In the genomic region with DNA sequence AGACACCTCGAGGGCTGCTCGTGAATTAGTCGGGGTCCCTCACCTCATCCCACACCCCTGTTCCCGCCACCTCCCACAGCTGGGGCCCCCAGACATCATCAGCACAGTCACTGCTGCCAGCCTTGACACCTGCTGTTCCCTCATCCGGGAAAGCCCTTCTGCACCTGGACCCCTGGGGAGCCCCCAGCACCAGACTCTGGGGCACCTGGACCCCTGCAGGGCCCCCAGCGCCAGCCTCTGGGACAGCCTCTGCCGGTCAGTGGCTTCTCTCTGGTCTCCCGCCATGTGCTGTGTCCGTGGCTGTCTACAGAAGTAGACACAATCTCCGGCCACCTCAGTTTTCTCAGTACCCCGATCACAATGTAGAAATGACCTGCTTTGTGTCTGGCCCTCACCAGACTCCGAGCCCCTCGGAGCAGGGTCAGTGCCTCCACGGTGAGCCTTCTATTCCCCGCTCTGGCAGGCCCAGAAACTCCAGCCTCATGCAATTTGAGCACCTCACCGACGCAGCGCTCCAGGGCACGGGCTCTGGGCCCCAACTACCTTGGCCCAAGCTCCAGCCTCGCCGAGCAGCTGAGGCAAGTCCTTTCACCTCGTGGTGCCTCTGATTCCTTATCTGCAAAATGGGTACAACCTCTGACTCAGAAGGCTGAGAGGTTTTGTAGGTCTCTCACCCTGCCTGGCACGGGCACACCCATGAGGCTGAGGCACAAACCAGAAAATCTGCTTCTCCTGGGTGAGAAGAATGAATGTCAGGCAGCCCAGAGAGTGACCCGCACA, we compare ENCODE assay signal across 1 cellular context.
TF ChIP-seq lines count a peak whose summit lies in the region.

No MANE protein-coding gene starts in this region.

TF ChIP-seq in H1, 55 proteins besides CTCF, POLR2A, EP300 and RAD21:
- TF ChIP-seq NANOG (IDR thresholded peaks at IDR 0.05; ENCODE audit: insufficient read depth, low read depth, low read length, poor library complexity, severe bottlenecking): no peak
- TF ChIP-seq TAF1 (IDR thresholded peaks at IDR 0.05; ENCODE audit: low read depth, low read length): no peak
- TF ChIP-seq, protein P1, sequence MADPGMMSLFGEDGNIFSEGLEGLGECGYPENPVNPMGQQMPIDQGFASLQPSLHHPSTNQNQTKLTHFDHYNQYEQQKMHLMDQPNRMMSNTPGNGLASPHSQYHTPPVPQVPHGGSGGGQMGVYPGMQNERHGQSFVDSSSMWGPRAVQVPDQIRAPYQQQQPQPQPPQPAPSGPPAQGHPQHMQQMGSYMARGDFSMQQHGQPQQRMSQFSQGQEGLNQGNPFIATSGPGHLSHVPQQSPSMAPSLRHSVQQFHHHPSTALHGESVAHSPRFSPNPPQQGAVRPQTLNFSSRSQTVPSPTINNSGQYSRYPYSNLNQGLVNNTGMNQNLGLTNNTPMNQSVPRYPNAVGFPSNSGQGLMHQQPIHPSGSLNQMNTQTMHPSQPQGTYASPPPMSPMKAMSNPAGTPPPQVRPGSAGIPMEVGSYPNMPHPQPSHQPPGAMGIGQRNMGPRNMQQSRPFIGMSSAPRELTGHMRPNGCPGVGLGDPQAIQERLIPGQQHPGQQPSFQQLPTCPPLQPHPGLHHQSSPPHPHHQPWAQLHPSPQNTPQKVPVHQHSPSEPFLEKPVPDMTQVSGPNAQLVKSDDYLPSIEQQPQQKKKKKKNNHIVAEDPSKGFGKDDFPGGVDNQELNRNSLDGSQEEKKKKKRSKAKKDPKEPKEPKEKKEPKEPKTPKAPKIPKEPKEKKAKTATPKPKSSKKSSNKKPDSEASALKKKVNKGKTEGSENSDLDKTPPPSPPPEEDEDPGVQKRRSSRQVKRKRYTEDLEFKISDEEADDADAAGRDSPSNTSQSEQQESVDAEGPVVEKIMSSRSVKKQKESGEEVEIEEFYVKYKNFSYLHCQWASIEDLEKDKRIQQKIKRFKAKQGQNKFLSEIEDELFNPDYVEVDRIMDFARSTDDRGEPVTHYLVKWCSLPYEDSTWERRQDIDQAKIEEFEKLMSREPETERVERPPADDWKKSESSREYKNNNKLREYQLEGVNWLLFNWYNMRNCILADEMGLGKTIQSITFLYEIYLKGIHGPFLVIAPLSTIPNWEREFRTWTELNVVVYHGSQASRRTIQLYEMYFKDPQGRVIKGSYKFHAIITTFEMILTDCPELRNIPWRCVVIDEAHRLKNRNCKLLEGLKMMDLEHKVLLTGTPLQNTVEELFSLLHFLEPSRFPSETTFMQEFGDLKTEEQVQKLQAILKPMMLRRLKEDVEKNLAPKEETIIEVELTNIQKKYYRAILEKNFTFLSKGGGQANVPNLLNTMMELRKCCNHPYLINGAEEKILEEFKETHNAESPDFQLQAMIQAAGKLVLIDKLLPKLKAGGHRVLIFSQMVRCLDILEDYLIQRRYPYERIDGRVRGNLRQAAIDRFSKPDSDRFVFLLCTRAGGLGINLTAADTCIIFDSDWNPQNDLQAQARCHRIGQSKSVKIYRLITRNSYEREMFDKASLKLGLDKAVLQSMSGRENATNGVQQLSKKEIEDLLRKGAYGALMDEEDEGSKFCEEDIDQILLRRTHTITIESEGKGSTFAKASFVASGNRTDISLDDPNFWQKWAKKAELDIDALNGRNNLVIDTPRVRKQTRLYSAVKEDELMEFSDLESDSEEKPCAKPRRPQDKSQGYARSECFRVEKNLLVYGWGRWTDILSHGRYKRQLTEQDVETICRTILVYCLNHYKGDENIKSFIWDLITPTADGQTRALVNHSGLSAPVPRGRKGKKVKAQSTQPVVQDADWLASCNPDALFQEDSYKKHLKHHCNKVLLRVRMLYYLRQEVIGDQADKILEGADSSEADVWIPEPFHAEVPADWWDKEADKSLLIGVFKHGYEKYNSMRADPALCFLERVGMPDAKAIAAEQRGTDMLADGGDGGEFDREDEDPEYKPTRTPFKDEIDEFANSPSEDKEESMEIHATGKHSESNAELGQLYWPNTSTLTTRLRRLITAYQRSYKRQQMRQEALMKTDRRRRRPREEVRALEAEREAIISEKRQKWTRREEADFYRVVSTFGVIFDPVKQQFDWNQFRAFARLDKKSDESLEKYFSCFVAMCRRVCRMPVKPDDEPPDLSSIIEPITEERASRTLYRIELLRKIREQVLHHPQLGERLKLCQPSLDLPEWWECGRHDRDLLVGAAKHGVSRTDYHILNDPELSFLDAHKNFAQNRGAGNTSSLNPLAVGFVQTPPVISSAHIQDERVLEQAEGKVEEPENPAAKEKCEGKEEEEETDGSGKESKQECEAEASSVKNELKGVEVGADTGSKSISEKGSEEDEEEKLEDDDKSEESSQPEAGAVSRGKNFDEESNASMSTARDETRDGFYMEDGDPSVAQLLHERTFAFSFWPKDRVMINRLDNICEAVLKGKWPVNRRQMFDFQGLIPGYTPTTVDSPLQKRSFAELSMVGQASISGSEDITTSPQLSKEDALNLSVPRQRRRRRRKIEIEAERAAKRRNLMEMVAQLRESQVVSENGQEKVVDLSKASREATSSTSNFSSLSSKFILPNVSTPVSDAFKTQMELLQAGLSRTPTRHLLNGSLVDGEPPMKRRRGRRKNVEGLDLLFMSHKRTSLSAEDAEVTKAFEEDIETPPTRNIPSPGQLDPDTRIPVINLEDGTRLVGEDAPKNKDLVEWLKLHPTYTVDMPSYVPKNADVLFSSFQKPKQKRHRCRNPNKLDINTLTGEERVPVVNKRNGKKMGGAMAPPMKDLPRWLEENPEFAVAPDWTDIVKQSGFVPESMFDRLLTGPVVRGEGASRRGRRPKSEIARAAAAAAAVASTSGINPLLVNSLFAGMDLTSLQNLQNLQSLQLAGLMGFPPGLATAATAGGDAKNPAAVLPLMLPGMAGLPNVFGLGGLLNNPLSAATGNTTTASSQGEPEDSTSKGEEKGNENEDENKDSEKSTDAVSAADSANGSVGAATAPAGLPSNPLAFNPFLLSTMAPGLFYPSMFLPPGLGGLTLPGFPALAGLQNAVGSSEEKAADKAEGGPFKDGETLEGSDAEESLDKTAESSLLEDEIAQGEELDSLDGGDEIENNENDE (IDR thresholded peaks at IDR 0.05; ENCODE audit: insufficient replicate concordance, low read length): no peak
- no peak for TF ChIP-seq EGR1 (IDR thresholded peaks at IDR 0.05; ENCODE audit: borderline replicate concordance, low read depth, low read length)
- no peak for TF ChIP-seq BCL11A (IDR thresholded peaks at IDR 0.05; ENCODE audit: low read depth in 2 of 2, low read length in 2 of 2)
- TF ChIP-seq TEAD4 (IDR thresholded peaks at IDR 0.05; ENCODE audit: low read depth, low read length): no peak
